Comparison of ENCODE assay signal across 8 cellular contexts in genomic region chr12:43805857-43806736, GRCh38. TPM values are rescaled to one million over a fixed set of nuclear protein-coding genes. Genes with fewer than 3 reads are reported as not detected.
DNase-seq lines count a peak whose midpoint lies in the region; ATAC-seq and TF ChIP-seq lines count a peak whose summit lies in the region.

TSS of gene TWF1 (minus strand) at chr12:43806317. CDS start at chr12:43806245, 72 bp downstream.

- POLR2A ChIA-PET in activated CD4-positive, alpha-beta T cell treated with anti-CD3 and anti-CD28 coated beads, Interleukin-2, amount 10 ng/mL, durations not matched to agents 7 days and 5 days (lab: Charles Lee), result interaction anchor here (0.6 to 1.8 kb wide), 5 partner anchors 10 to 1755 kb away, joined by 3 to 5 read pairs (median 4); partner anchors contain the start of genes IRAK4 and PUS7L

- CTCF ChIA-PET in activated CD4-positive, alpha-beta T cell treated with anti-CD3 and anti-CD28 coated beads, Interleukin-2, amount 10 ng/mL, durations not matched to agents 7 days and 5 days (lab: Charles Lee), result interaction anchor here (0.6 to 2.0 kb wide), 14 partner anchors 9 to 77 kb away, joined by 3 to 16 read pairs (median 3); no protein-coding TSS in a partner anchor

- H3K4me1 ChIP-seq in BE2C (no peaks in the 10 kb centered on the region), left lung (peaks cover 0 to 47% of the 10 kb centered on the region in 2 donors)

- peak; percentile 91 for DNase-seq in BE2C
- peak; percentile 75 for DNase-seq in NCI-H510A treated with DMSO at 0.1 percent for 48 hours (lab: John Stamatoyannopoulos, UW)
- DNase-seq in activated CD4-positive, alpha-beta T cell treated with anti-CD3 and anti-CD28 coated beads, Interleukin-2, amount 10 ng/mL, durations not matched to agents 7 days and 5 days, result peak; percentile 84
- peak; percentile 34 for DNase-seq in cortex of kidney (lab: John Stamatoyannopoulos, UW)
- DNase-seq in left lung, result peak; percentile 87 to 98
- DNase-seq in stimulated activated CD4-positive, alpha-beta T cell treated with anti-CD3 and anti-CD28 coated beads, Interleukin-2, amount 100 ng/mL, for 48 hours, result peak; percentile 82 to 87

- H3K27me3 Mint-ChIP-seq in activated CD4-positive, alpha-beta T cell treated with anti-CD3 and anti-CD28 coated beads, Interleukin-2, amount 10 ng/mL, durations not matched to agents 7 days and 5 days, result peaks cover under 1% of the 10 kb centered on the region

- TF ChIP-seq CTCF in BE2C (IDR thresholded peaks at IDR 0.05; ENCODE audit: low read depth, low read length), result peak; percentile 38
- peak; percentile 14 to 19 for TF ChIP-seq CTCF in left lung (IDR thresholded peaks at IDR 0.05)

- peak within 1 kb of the TSS; percentile 99 for H3K4me3 Mint-ChIP-seq in activated CD4-positive, alpha-beta T cell treated with anti-CD3 and anti-CD28 coated beads, Interleukin-2, amount 10 ng/mL, durations not matched to agents 7 days and 5 days

- H3K27ac ChIP-seq in left lung, result peak within 1 kb of the TSS; percentile 96 to 98

- H3K4me1 Mint-ChIP-seq in activated CD4-positive, alpha-beta T cell treated with anti-CD3 and anti-CD28 coated beads, Interleukin-2, amount 10 ng/mL, durations not matched to agents 7 days and 5 days, result peaks cover 37% of the 10 kb centered on the region

- no peaks in the 10 kb centered on the region; the same call in 1 of the 2 replicates for H3K36me3 ChIP-seq in BE2C
- H3K36me3 ChIP-seq in left lung, result peaks cover 0 to 21% of the 10 kb centered on the region in 2 donors

- ATAC-seq in GM19035 (IDR thresholded peaks at IDR 0.05; ENCODE audit: unreplicated experiment) (peak; percentile 97), HG03342 (IDR thresholded peaks at IDR 0.05; ENCODE audit: unreplicated experiment) (peak; percentile 94), left lung (peak; percentile 99)

- no peaks in the 10 kb centered on the region for H3K9me3 Mint-ChIP-seq in activated CD4-positive, alpha-beta T cell treated with anti-CD3 and anti-CD28 coated beads, Interleukin-2, amount 10 ng/mL, durations not matched to agents 7 days and 5 days

- peaks cover 15% of the 10 kb centered on the region for H3K36me3 Mint-ChIP-seq in activated CD4-positive, alpha-beta T cell treated with anti-CD3 and anti-CD28 coated beads, Interleukin-2, amount 10 ng/mL, durations not matched to agents 7 days and 5 days (ENCODE audit: low read depth)

- intact Hi-C loops in left lung (cut with DNase I), result no loop called here

- H3K27ac Mint-ChIP-seq in activated CD4-positive, alpha-beta T cell treated with anti-CD3 and anti-CD28 coated beads, Interleukin-2, amount 10 ng/mL, durations not matched to agents 7 days and 5 days, result peak within 1 kb of the TSS; percentile 100

- H3K9me3 ChIP-seq in BE2C, result no peaks in the 10 kb centered on the region
- no peaks in the 10 kb centered on the region for H3K9me3 ChIP-seq in left lung

- H3K4me3 ChIP-seq in BE2C (ENCODE audit: low read depth, low read length) (peak within 1 kb of the TSS; percentile 95), left lung (peak within 1 kb of the TSS; percentile 74 to 78)

- H3K27me3 ChIP-seq in BE2C (no peaks in the 10 kb centered on the region), left lung (peaks cover 0 to 4% of the 10 kb centered on the region in 2 donors)

RNA-seq across cellular contexts. Expression of gene TWF1, which starts in this region (rescaled TPM):
- polyA plus RNA-seq in BE2C (2012; ENCODE audit: insufficient read depth, insufficient read length, low read depth), result 24.8 TPM
- total RNA-seq in activated CD4-positive, alpha-beta T cell treated with anti-CD3 and anti-CD28 coated beads, Interleukin-2, amount 10 ng/mL, durations not matched to agents 7 days and 5 days, result 10 to 100 TPM; 24.0 to 31.5 TPM
- total RNA-seq in left lung, result 10 to 100 TPM; 71.3 to 75.9 TPM

Comparison
In these comparisons a context has a peak if more than half of its experiments do, and no peak if none do; other contexts are left out.
1. Peak in every context shown above with its lines: DNase-seq, ATAC-seq, H3K4me3 ChIP-seq and H3K27ac ChIP-seq.
2. DNase-seq: peak in every context shown above with its lines; median percentile 92 in left lung; 91 in BE2C; 84 in stimulated activated CD4-positive, alpha-beta T cell treated with anti-CD3 and anti-CD28 coated beads, Interleukin-2, amount 100 ng/mL, for 48 hours; 84 in activated CD4-positive, alpha-beta T cell treated with anti-CD3 and anti-CD28 coated beads, Interleukin-2, amount 10 ng/mL, durations not matched to agents 7 days and 5 days; 75 in NCI-H510A treated with DMSO at 0.1 percent for 48 hours; 34 in cortex of kidney.